Comparison of ENCODE assay signal across 15 cellular contexts in the genomic region with DNA sequence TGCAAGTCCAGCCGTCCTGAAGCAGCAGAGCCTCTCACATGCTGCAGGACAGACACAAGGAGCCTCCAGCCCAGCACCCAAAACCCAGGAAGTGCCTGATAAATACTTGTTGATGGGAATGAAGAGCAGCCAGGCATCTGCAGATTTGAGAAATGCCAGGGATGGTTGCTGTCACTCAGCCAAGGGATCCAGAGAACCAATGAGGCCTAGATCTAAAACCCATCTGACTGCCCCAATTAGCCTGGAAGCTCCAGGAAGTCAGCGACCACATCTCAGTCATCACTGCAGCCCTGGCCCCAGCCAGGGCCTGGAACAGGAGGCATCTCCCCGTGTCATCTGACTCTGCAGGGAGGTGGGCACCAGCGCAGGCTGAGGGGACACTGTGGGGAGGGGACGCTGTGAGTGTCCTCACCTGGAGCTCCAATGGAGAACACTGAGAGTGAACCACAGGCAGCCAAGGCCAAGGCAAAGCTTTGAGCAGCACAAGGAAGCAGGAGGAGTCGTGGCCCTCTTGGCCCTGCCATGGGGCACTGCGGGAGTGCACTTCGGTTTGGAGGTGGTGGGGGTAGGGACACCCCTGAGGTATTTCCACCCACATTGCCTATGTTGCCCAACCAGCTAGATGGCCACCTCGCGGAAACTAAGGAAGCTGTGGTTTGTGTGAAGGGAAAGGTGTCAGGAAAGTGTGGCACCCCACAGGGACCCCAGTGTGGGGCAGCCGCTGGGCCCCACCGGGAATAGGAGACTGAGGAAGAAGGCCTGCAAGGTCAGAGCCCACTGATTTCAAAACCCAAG.
"Had no signal": no experiment of that assay in that cellular context is flagged by ENCODE, and none has a peak within 500 bp of the region (broad histone marks: within the 10 kb centered on the region; RNA-seq: fewer than 3 reads in every experiment).

No MANE protein-coding gene starts in this region.

- DNase-seq: activated CD4-positive, alpha-beta T cell treated with anti-CD3 and anti-CD28 coated beads for 48 hours; activated naive CD4-positive, alpha-beta T cell treated with anti-CD3 and anti-CD28 coated beads, Interleukin-2, amount 50 U/mL, for 16 hours; activated T-cell treated with anti-CD3 and anti-CD28 coated beads for 4 hours; adrenal gland; caudate nucleus; colonic mucosa; kidney glomerular epithelial cell; thyroid gland; uterus had no signal

- H3K9me3 ChIP-seq: adrenal gland, colonic mucosa, gastrocnemius medialis, right atrium auricular region, thyroid gland, uterus had no signal

- H3K27me3 ChIP-seq: adrenal gland, colonic mucosa, gastrocnemius medialis, right atrium auricular region, thyroid gland, uterus had no signal

- H3K27ac Mint-ChIP-seq: activated T-helper 2 cell treated with anti-CD3 and anti-CD28 coated beads, Interferon-gamma antibody, Interleukin-2, Interleukin-4, amounts not matched to agents 10 μg/mL and 5 μg/mL and 100 μg/mL, durations not matched to agents 14 hours and 24 hours and 36 hours; mesothelial cell of epicardium had no signal

- H3K4me3 ChIP-seq: adrenal gland, colonic mucosa, gastrocnemius medialis, right atrium auricular region, smooth muscle cell, thyroid gland, uterus had no signal

- H3K4me1 ChIP-seq: adrenal gland, colonic mucosa had no signal

- H3K4me3 Mint-ChIP-seq: mesothelial cell of epicardium had no signal

- H3K27ac ChIP-seq: adrenal gland, colonic mucosa, right atrium auricular region, thyroid gland, uterus, VCaP had no signal

- H3K36me3 ChIP-seq: adrenal gland, colonic mucosa, gastrocnemius medialis, right atrium auricular region, thyroid gland, uterus had no signal

- H3K9me3 Mint-ChIP-seq: activated T-helper 2 cell treated with anti-CD3 and anti-CD28 coated beads, Interferon-gamma antibody, Interleukin-2, Interleukin-4, amounts not matched to agents 10 μg/mL and 5 μg/mL and 100 μg/mL, durations not matched to agents 14 hours and 24 hours and 36 hours; mesothelial cell of epicardium had no signal

- H3K4me1 Mint-ChIP-seq: mesothelial cell of epicardium had no signal

- H3K36me3 Mint-ChIP-seq: mesothelial cell of epicardium had no signal

- H3K4me2 ChIP-seq: smooth muscle cell had no signal
